16 cellular contexts compared by ENCODE assay signal in the genomic region with DNA sequence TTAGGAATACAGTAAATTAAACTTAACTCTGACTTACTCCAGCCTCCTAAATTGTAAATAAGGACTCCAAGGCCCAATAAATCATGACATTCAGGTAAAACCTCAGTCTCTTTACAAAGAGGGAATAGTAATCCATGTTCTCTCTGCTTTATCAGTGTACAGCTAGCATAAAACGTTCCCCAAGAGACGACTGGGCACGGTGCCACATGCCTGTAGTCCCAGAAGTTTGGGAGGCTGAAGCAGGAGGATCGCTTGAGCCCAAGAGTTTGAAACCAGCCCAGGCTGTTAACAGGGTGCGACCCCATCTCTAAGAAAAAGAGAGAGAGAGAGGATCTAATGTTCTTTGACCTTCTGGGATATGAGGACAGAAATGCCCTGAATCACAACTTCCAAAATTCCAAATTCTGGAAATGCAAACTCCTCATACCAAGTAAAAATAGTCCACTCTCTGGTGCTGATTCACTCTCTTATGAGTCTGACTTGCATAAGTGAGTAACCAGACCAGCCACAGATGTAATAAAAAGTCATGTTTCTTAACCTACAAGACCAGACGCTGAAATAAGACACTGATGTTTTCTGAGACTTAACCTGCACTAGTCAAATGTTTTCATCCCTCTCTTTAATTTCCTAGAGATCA. TPM values are rescaled to one million over a fixed set of nuclear protein-coding genes. Genes with fewer than 3 reads are reported as not detected.
A peak's percentile ranks its signal among the peaks of the same experiment; 100 is the strongest.
DNase-seq lines count a peak whose midpoint lies in the region; ATAC-seq and TF ChIP-seq lines count a peak whose summit lies in the region.
"Had no signal": no experiment of that assay in that cellular context is flagged by ENCODE, and none has a peak within 500 bp of the region (broad histone marks: within the 10 kb centered on the region; RNA-seq: fewer than 3 reads in every experiment).

No MANE protein-coding gene starts in this region.

- H3K36me3 Mint-ChIP-seq in activated naive CD8-positive, alpha-beta T cell treated with anti-CD3 and anti-CD28 coated beads, Interleukin-2, amount 50 U/mL, for 24 hours (ENCODE audit: low read depth), result no peaks in the 10 kb centered on the region

- ATAC-seq in SK-N-SH treated with all-trans-retinoic acid at 6 μM for 48 hours, result peak; percentile 69; the same call in 2 of the 3 replicates
- no peak for ATAC-seq in activated naive CD8-positive, alpha-beta T cell treated with anti-CD3 and anti-CD28 coated beads, Interleukin-2, amount 50 U/mL, for 24 hours
- ATAC-seq: activated CD4-positive, CD25-positive, alpha-beta regulatory T cell treated with anti-CD3 and anti-CD28 coated beads, Interleukin-2, amount 50 U/mL, for 24 hours; activated T-helper 17 cell treated with anti-CD3 and anti-CD28 coated beads, Interleukin-2, amount 50 U/mL, for 72 hours; lower lobe of right lung; stimulated activated naive CD8-positive, alpha-beta T cell treated with anti-CD3 and anti-CD28 coated beads, Interleukin-15, amount 100 ng/mL, for 72 hours had no signal

- no peak overlapping the region for H3K9ac ChIP-seq in skeletal muscle tissue (ENCODE audit: low read depth in 1 of 3, low read length in 3 of 3)

- no peaks in the 10 kb centered on the region for H3K9me3 Mint-ChIP-seq in activated naive CD8-positive, alpha-beta T cell treated with anti-CD3 and anti-CD28 coated beads, Interleukin-2, amount 50 U/mL, for 24 hours
- H3K9me3 Mint-ChIP-seq: activated T-helper 17 cell treated with anti-CD3 and anti-CD28 coated beads, Interleukin-2, amount 50 U/mL, for 72 hours; stimulated activated naive CD8-positive, alpha-beta T cell treated with anti-CD3 and anti-CD28 coated beads, Interleukin-15, amount 100 ng/mL, for 72 hours had no signal

- H3K27ac Mint-ChIP-seq in activated naive CD8-positive, alpha-beta T cell treated with anti-CD3 and anti-CD28 coated beads, Interleukin-2, amount 50 U/mL, for 24 hours, result no peak overlapping the region
- H3K27ac Mint-ChIP-seq: activated T-helper 17 cell treated with anti-CD3 and anti-CD28 coated beads, Interleukin-2, amount 50 U/mL, for 72 hours; stimulated activated naive CD8-positive, alpha-beta T cell treated with anti-CD3 and anti-CD28 coated beads, Interleukin-15, amount 100 ng/mL, for 72 hours had no signal

- H3K27ac ChIP-seq in skeletal muscle tissue (ENCODE audit: low read depth, low read length), result peak overlapping the region; percentile 3

- in situ Hi-C loops in GM13976 (cut with MboI; ENCODE audit: low sequenced_read_pairs, unreplicated experiment), result no loop called here

- H3K4me1 Mint-ChIP-seq in activated naive CD8-positive, alpha-beta T cell treated with anti-CD3 and anti-CD28 coated beads, Interleukin-2, amount 50 U/mL, for 24 hours, result peaks cover 5% of the 10 kb centered on the region

- no peak for TF ChIP-seq CTCF in fibroblast of pulmonary artery (IDR thresholded peaks at IDR 0.05; ENCODE audit: low read length, missing control alignments)
- no peak for TF ChIP-seq CTCF in GM13976 (IDR thresholded peaks at IDR 0.05; ENCODE audit: borderline replicate concordance, control extremely low read depth, extremely low read depth, insufficient read depth, missing control alignments)

- no peak overlapping the region for H3K4me3 Mint-ChIP-seq in activated naive CD8-positive, alpha-beta T cell treated with anti-CD3 and anti-CD28 coated beads, Interleukin-2, amount 50 U/mL, for 24 hours
- H3K4me3 Mint-ChIP-seq: activated T-helper 17 cell treated with anti-CD3 and anti-CD28 coated beads, Interleukin-2, amount 50 U/mL, for 72 hours; stimulated activated naive CD8-positive, alpha-beta T cell treated with anti-CD3 and anti-CD28 coated beads, Interleukin-15, amount 100 ng/mL, for 72 hours had no signal

- no peaks in the 10 kb centered on the region for H3K27me3 ChIP-seq in skeletal muscle tissue (ENCODE audit: control insufficient read depth in 3 of 3, insufficient read depth in 3 of 3, low read length in 3 of 3)

- no peak overlapping the region for H3K4me3 ChIP-seq in fibroblast of pulmonary artery (replicated peaks; ENCODE audit: low read depth, low read length)
- no peak overlapping the region for H3K4me3 ChIP-seq in skeletal muscle tissue (ENCODE audit: low read length in 3 of 3)
- H3K4me3 ChIP-seq: lower lobe of right lung had no signal

- H3K27me3 Mint-ChIP-seq in activated naive CD8-positive, alpha-beta T cell treated with anti-CD3 and anti-CD28 coated beads, Interleukin-2, amount 50 U/mL, for 24 hours, result peaks cover 6% of the 10 kb centered on the region

- H3K9me3 ChIP-seq in skeletal muscle tissue (ENCODE audit: control insufficient read depth in 3 of 3, low read length in 3 of 3), result no peaks in the 10 kb centered on the region
- H3K9me3 ChIP-seq: lower lobe of right lung had no signal

- peaks cover 3 to 10% (median 6%) of the 10 kb centered on the region in 3 donors for H3K4me1 ChIP-seq in skeletal muscle tissue (ENCODE audit: control insufficient read depth in 3 of 3, insufficient read depth in 3 of 3, low read length in 3 of 3)

- peaks cover 0 to 2% (median under 1%) of the 10 kb centered on the region in 3 donors for H3K36me3 ChIP-seq in skeletal muscle tissue (ENCODE audit: control insufficient read depth in 3 of 3, insufficient read depth in 3 of 3, low read length in 3 of 3)
- H3K36me3 ChIP-seq: lower lobe of right lung had no signal

- DNase-seq in GM03348 (ENCODE audit: low spot score) (peak; percentile 72), fibroblast of pulmonary artery (ENCODE audit: low read depth) (peak; percentile 67), NCI-H1105 treated with DMSO at 0.1 percent for 48 hours (lab: John Stamatoyannopoulos, UW) (no peak), GM13976 (ENCODE audit: low spot score) (no peak)
- DNase-seq in stimulated activated naive CD4-positive, alpha-beta T cell treated with Interleukin-2 at 50 U/mL for 16 hours (lab: John Stamatoyannopoulos, UW), result no peak
- DNase-seq in activated naive CD8-positive, alpha-beta T cell treated with anti-CD3 and anti-CD28 coated beads, Interleukin-2, amount 50 U/mL, for 24 hours, result no peak
- DNase-seq: head of caudate nucleus; lower lobe of right lung; NCI-H524; occipital lobe; stimulated activated CD4-positive, alpha-beta T cell treated with anti-CD3 and anti-CD28 coated beads, Interleukin-4, amount 100 ng/mL, for 24 hours; stimulated activated naive CD8-positive, alpha-beta T cell treated with anti-CD3 and anti-CD28 coated beads, Interleukin-15, amount 100 ng/mL, for 72 hours had no signal

TF ChIP-seq in SK-N-SH treated with all-trans-retinoic acid at 6 μM for 48 hours, 23 proteins besides CTCF, POLR2A, EP300 and RAD21 (continues in another document):
- no peak for TF ChIP-seq PPARA (CRISPR knock-in tag; IDR thresholded peaks at IDR 0.05; ENCODE audit: borderline replicate concordance)
- TF ChIP-seq SNAI2 (CRISPR knock-in tag; IDR thresholded peaks at IDR 0.05), result no peak
- no peak for TF ChIP-seq TCF4 (CRISPR knock-in tag; IDR thresholded peaks at IDR 0.05; ENCODE audit: borderline replicate concordance)
- TF ChIP-seq ARNTL (CRISPR knock-in tag; IDR thresholded peaks at IDR 0.05; ENCODE audit: borderline replicate concordance, low read depth), result no peak
- no peak for TF ChIP-seq OSR1 (CRISPR knock-in tag; IDR thresholded peaks at IDR 0.05)
- no peak for TF ChIP-seq GLIS3 (CRISPR knock-in tag; IDR thresholded peaks at IDR 0.05)
- TF ChIP-seq, protein P1, sequence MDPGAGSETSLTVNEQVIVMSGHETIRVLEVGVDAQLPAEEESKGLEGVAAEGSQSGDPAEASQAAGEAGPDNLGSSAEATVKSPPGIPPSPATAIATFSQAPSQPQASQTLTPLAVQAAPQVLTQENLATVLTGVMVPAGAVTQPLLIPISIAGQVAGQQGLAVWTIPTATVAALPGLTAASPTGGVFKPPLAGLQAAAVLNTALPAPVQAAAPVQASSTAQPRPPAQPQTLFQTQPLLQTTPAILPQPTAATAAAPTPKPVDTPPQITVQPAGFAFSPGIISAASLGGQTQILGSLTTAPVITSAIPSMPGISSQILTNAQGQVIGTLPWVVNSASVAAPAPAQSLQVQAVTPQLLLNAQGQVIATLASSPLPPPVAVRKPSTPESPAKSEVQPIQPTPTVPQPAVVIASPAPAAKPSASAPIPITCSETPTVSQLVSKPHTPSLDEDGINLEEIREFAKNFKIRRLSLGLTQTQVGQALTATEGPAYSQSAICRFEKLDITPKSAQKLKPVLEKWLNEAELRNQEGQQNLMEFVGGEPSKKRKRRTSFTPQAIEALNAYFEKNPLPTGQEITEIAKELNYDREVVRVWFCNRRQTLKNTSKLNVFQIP (CRISPR knock-in tag; IDR thresholded peaks at IDR 0.05; ENCODE audit: borderline replicate concordance, low read depth), result no peak
- TF ChIP-seq, protein P2, sequence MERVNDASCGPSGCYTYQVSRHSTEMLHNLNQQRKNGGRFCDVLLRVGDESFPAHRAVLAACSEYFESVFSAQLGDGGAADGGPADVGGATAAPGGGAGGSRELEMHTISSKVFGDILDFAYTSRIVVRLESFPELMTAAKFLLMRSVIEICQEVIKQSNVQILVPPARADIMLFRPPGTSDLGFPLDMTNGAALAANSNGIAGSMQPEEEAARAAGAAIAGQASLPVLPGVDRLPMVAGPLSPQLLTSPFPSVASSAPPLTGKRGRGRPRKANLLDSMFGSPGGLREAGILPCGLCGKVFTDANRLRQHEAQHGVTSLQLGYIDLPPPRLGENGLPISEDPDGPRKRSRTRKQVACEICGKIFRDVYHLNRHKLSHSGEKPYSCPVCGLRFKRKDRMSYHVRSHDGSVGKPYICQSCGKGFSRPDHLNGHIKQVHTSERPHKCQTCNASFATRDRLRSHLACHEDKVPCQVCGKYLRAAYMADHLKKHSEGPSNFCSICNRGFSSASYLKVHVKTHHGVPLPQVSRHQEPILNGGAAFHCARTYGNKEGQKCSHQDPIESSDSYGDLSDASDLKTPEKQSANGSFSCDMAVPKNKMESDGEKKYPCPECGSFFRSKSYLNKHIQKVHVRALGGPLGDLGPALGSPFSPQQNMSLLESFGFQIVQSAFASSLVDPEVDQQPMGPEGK (CRISPR knock-in tag; IDR thresholded peaks at IDR 0.05; ENCODE audit: borderline replicate concordance), result no peak
- no peak for TF ChIP-seq ZNF70 (CRISPR knock-in tag; IDR thresholded peaks at IDR 0.05)
- no peak for TF ChIP-seq RARB (CRISPR knock-in tag; IDR thresholded peaks at IDR 0.05)
- no peak for TF ChIP-seq CSDC2 (CRISPR knock-in tag; IDR thresholded peaks at IDR 0.05)
- no peak for TF ChIP-seq ZNF8 (CRISPR knock-in tag; IDR thresholded peaks at IDR 0.05)
- no peak for TF ChIP-seq ZFP3 (CRISPR knock-in tag; IDR thresholded peaks at IDR 0.05)
- TF ChIP-seq BACH2 (CRISPR knock-in tag; IDR thresholded peaks at IDR 0.05; ENCODE audit: borderline replicate concordance), result no peak

RNA-seq across cellular contexts. Expression of a gene that starts 25.5 kb away (rescaled TPM):
- 87.2 TPM for total RNA-seq in skeletal muscle tissue
- total RNA-seq: activated T-helper 17 cell treated with anti-CD3 and anti-CD28 coated beads, Interleukin-2, amount 50 U/mL, for 72 hours; occipital lobe had no signal

Comparison
In these comparisons a context has a peak if more than half of its experiments do, and no peak if none do; other contexts are left out.
1. DNase-seq: peak in GM03348 (single experiment) and fibroblast of pulmonary artery (single experiment); none in NCI-H1105 treated with DMSO at 0.1 percent for 48 hours (single experiment), GM13976 (single experiment), stimulated activated naive CD4-positive, alpha-beta T cell treated with Interleukin-2 at 50 U/mL for 16 hours (single experiment) and activated naive CD8-positive, alpha-beta T cell treated with anti-CD3 and anti-CD28 coated beads, Interleukin-2, amount 50 U/mL, for 24 hours (single experiment).